1 cellular context compared by ENCODE assay signal in genomic region chr12:121296618-121297476, GRCh38.
TF ChIP-seq lines count a peak whose summit lies in the region.

Gene CAMKK2 (minus strand): TSS chr12:121296709. CDS start chr12:121274526, 22,183 bp downstream.

TF ChIP-seq in K562, 482 proteins besides CTCF, POLR2A, EP300 and RAD21 (continued from another document):
- TF ChIP-seq IRF1 (CRISPR knock-in tag; IDR thresholded peaks at IDR 0.05; ENCODE audit: borderline replicate concordance), result no peak
- no peak for TF ChIP-seq SMAD2 (IDR thresholded peaks at IDR 0.05; ENCODE audit: low read depth, low read length)
- TF ChIP-seq NCOA1 (IDR thresholded peaks at IDR 0.05; ENCODE audit: low read depth), result no peak
- TF ChIP-seq ZNF197 (CRISPR knock-in tag; IDR thresholded peaks at IDR 0.05; ENCODE audit: low read depth), result peak; percentile 85; the same call in 1 of the 2 replicates
- TF ChIP-seq SPI1 (IDR thresholded peaks at IDR 0.05; ENCODE audit: borderline replicate concordance, low read depth, low read length), result peak; percentile 83
- TF ChIP-seq MED1 (CRISPR knock-in tag; IDR thresholded peaks at IDR 0.05; ENCODE audit: borderline replicate concordance), result no peak
- TF ChIP-seq NFXL1 (CRISPR knock-in tag; IDR thresholded peaks at IDR 0.05), result no peak
- TF ChIP-seq ZNF764 (CRISPR knock-in tag; IDR thresholded peaks at IDR 0.05; ENCODE audit: low read depth), result no peak
- no peak for TF ChIP-seq NR2C1 (IDR thresholded peaks at IDR 0.05)
- TF ChIP-seq NR2C1 (tag; IDR thresholded peaks at IDR 0.05), result no peak
- peak; percentile 96 for TF ChIP-seq CTBP1 (IDR thresholded peaks at IDR 0.05; ENCODE audit: borderline replicate concordance)
- no peak for TF ChIP-seq MYNN (IDR thresholded peaks at IDR 0.05)
- TF ChIP-seq MYNN (CRISPR knock-in tag; IDR thresholded peaks at IDR 0.05), result no peak
- no peak for TF ChIP-seq DDX20 (tag; IDR thresholded peaks at IDR 0.05; ENCODE audit: low read depth)
- no peak for TF ChIP-seq ATF3 (IDR thresholded peaks at IDR 0.05)
- no peak for TF ChIP-seq ATF3 (CRISPR knock-in tag; conservative IDR thresholded peaks at IDR 0.05)
- TF ChIP-seq ZNF121 (CRISPR knock-in tag; conservative IDR thresholded peaks at IDR 0.05), result no peak
- TF ChIP-seq ILK (tag; IDR thresholded peaks at IDR 0.05; ENCODE audit: borderline replicate concordance, low read depth), result no peak
- TF ChIP-seq ARHGAP35 (IDR thresholded peaks at IDR 0.05; ENCODE audit: partially characterized antibody), result no peak
- TF ChIP-seq ZBTB17 (CRISPR knock-in tag; IDR thresholded peaks at IDR 0.05), result no peak; the same call in 1 of the 2 replicates
- peak; percentile 46 for TF ChIP-seq SAP30 (IDR thresholded peaks at IDR 0.05; ENCODE audit: borderline replicate concordance, insufficient read depth, low read depth, low read length, poor library complexity, severe bottlenecking)
- TF ChIP-seq PURB (CRISPR knock-in tag; IDR thresholded peaks at IDR 0.05; ENCODE audit: low read depth), result no peak
- TF ChIP-seq HMGXB4 (CRISPR knock-in tag; IDR thresholded peaks at IDR 0.05), result 0 out of 2 replicates have a peak, but pooled peaks have one; percentile 32
- TF ChIP-seq EHMT2 (IDR thresholded peaks at IDR 0.05), result no peak
- TF ChIP-seq DPF2 (IDR thresholded peaks at IDR 0.05), result no peak
- no peak for TF ChIP-seq CLOCK (CRISPR knock-in tag; IDR thresholded peaks at IDR 0.05; ENCODE audit: borderline replicate concordance)
- TF ChIP-seq ZNF280B (CRISPR knock-in tag; IDR thresholded peaks at IDR 0.05), result no peak
- TF ChIP-seq TCF7 (IDR thresholded peaks at IDR 0.05; ENCODE audit: borderline replicate concordance), result no peak
- TF ChIP-seq KAT2B (IDR thresholded peaks at IDR 0.05; ENCODE audit: low read depth, low read length), result no peak
- TF ChIP-seq PRDM10 (IDR thresholded peaks at IDR 0.05; ENCODE audit: partially characterized antibody), result no peak
- TF ChIP-seq ELK1 (CRISPR knock-in tag; IDR thresholded peaks at IDR 0.05), result no peak
- 0 out of 2 replicates have a peak, but pooled peaks have one; percentile 30 for TF ChIP-seq NFRKB (IDR thresholded peaks at IDR 0.05; ENCODE audit: low read depth)
- no peak for TF ChIP-seq ZNF12 (CRISPR knock-in tag; IDR thresholded peaks at IDR 0.05)
- 0 out of 2 replicates have a peak, but pooled peaks have one; percentile 57 for TF ChIP-seq MYC (IDR thresholded peaks at IDR 0.05; ENCODE audit: low read depth, low read length)
- TF ChIP-seq MYC (CRISPR knock-in tag; IDR thresholded peaks at IDR 0.05; ENCODE audit: borderline replicate concordance, low read depth), result no peak
- no peak for TF ChIP-seq ZNF274 (IDR thresholded peaks at IDR 0.05; ENCODE audit: borderline replicate concordance, low read depth, low read length)
- TF ChIP-seq THAP12 (CRISPR knock-in tag; IDR thresholded peaks at IDR 0.05), result peak; percentile 43
- no peak for TF ChIP-seq PBX2 (CRISPR knock-in tag; IDR thresholded peaks at IDR 0.05; ENCODE audit: low read depth)
- no peak for TF ChIP-seq PBX2 (tag; conservative IDR thresholded peaks at IDR 0.05; ENCODE audit: low read depth)
- TF ChIP-seq SIX5 (IDR thresholded peaks at IDR 0.05; ENCODE audit: borderline replicate concordance in 1 of 2, insufficient read depth in 1 of 2, low read depth in 1 of 2, low read length in 2 of 2), result no peak
- no peak for TF ChIP-seq MTA2 (IDR thresholded peaks at IDR 0.05; ENCODE audit: low read depth)
- TF ChIP-seq ZFP30 (CRISPR knock-in tag; IDR thresholded peaks at IDR 0.05; ENCODE audit: borderline replicate concordance), result no peak
- no peak for TF ChIP-seq HNRNPH1 (optimal IDR thresholded peaks at IDR 0.05; ENCODE audit: low read depth, low read length)
- TF ChIP-seq ZBTB26 (CRISPR knock-in tag; IDR thresholded peaks at IDR 0.05), result no peak
- TF ChIP-seq NR2C2 (CRISPR knock-in tag; IDR thresholded peaks at IDR 0.05), result 0 out of 2 replicates have a peak, but pooled peaks have one; percentile 48
- TF ChIP-seq NR2C2 (tag; IDR thresholded peaks at IDR 0.05), result no peak
